In genomic region chr17:3755335-3756030, GRCh38 we compare ENCODE assay signal across 8 cellular contexts. TPM values are rescaled to one million over a fixed set of nuclear protein-coding genes. Genes with fewer than 3 reads are reported as not detected.
A peak's percentile ranks its signal among the peaks of the same experiment; 100 is the strongest.
DNase-seq lines count a peak whose midpoint lies in the region; ATAC-seq and TF ChIP-seq lines count a peak whose summit lies in the region.

No MANE protein-coding gene starts in this region.

- peak overlapping the region; percentile 58 for H3K4me3 Mint-ChIP-seq in CD4-positive, alpha-beta T cell
- H3K4me3 Mint-ChIP-seq in central memory CD8-positive, alpha-beta T cell, result peak overlapping the region; percentile 56
- H3K4me3 Mint-ChIP-seq in natural killer cell, result peak overlapping the region; percentile 53

- H3K9me3 Mint-ChIP-seq in CD4-positive, alpha-beta T cell, result no peaks in the 10 kb centered on the region
- H3K9me3 Mint-ChIP-seq in central memory CD8-positive, alpha-beta T cell, result no peaks in the 10 kb centered on the region
- H3K9me3 Mint-ChIP-seq in natural killer cell, result no peaks in the 10 kb centered on the region

- POLR2A ChIA-PET in CD4-positive, alpha-beta T cell (lab: Charles Lee), result interaction anchor here (1.0 to 1.9 kb wide), 5 partner anchors 15 to 91 kb away, joined by 3 to 7 read pairs (median 5); partner anchors contain the start of gene NCBP3

- peak overlapping the region; percentile 59 for H3K27ac ChIP-seq in CD4-positive, alpha-beta T cell (ENCODE audit: low read depth, low read length)
- peak overlapping the region; percentile 75 for H3K27ac ChIP-seq in HUES48 (ENCODE audit: low read depth, low read length)

- no peak for ATAC-seq in CD4-positive, alpha-beta T cell (ENCODE audit: poor library complexity)
- ATAC-seq in central memory CD8-positive, alpha-beta T cell (replicated peaks; ENCODE audit: extremely low read depth, poor library complexity, severe bottlenecking), result no peak
- no peak for ATAC-seq in natural killer cell

- CTCF ChIA-PET in CD4-positive, alpha-beta T cell (lab: Charles Lee), result interaction anchor here (1.9 kb wide), 1 partner anchor 17 kb away, joined by 6 read pairs; no protein-coding TSS in a partner anchor

- H3K4me1 ChIP-seq in HUES48 (ENCODE audit: control insufficient read depth, insufficient read depth, low read length), result no peaks in the 10 kb centered on the region

- peak overlapping the region; percentile 75 for H3K4me3 ChIP-seq in HUES48 (ENCODE audit: low read depth, low read length)

- peak overlapping the region; percentile 80 for H3K27ac Mint-ChIP-seq in CD4-positive, alpha-beta T cell
- peak overlapping the region; percentile 80 for H3K27ac Mint-ChIP-seq in central memory CD8-positive, alpha-beta T cell (ENCODE audit: low read depth)
- H3K27ac Mint-ChIP-seq in natural killer cell, result peak overlapping the region; percentile 71 to 83

- TF ChIP-seq CTCF in CD4-positive, alpha-beta T cell (IDR thresholded peaks at IDR 0.05), result no peak
- no peak for TF ChIP-seq CTCF in natural killer cell (IDR thresholded peaks at IDR 0.05)
- no peak for TF ChIP-seq CTCF in GM10266 (IDR thresholded peaks at IDR 0.05; ENCODE audit: control insufficient read depth, insufficient read depth, low read depth, missing control alignments)

- H3K27me3 ChIP-seq in CD4-positive, alpha-beta T cell (ENCODE audit: control insufficient read depth, insufficient read depth, low read length), result no peaks in the 10 kb centered on the region
- no peaks in the 10 kb centered on the region for H3K27me3 ChIP-seq in HUES48 (ENCODE audit: control insufficient read depth, insufficient read depth, low read length)

- peaks cover 39% of the 10 kb centered on the region for H3K4me1 Mint-ChIP-seq in CD4-positive, alpha-beta T cell (ENCODE audit: low read depth)
- H3K4me1 Mint-ChIP-seq in central memory CD8-positive, alpha-beta T cell, result peaks cover 20% of the 10 kb centered on the region
- peaks cover 7 to 30% of the 10 kb centered on the region in 2 donors for H3K4me1 Mint-ChIP-seq in natural killer cell

- H3K9ac ChIP-seq in HUES48 (ENCODE audit: low read depth, low read length), result peak overlapping the region; percentile 60

- no peaks in the 10 kb centered on the region for H3K36me3 ChIP-seq in HUES48 (ENCODE audit: control insufficient read depth, insufficient read depth, low read length)

- DNase-seq in CD4-positive, alpha-beta T cell, result no peak
- DNase-seq in central memory CD8-positive, alpha-beta T cell (ENCODE audit: low spot score in 2 of 2), result no peak
- DNase-seq in natural killer cell, result no peak
- no peak for DNase-seq in stimulated activated CD4-positive, alpha-beta T cell treated with anti-CD3 and anti-CD28 coated beads, Interleukin-4, amount 100 ng/mL, for 1 hour
- DNase-seq in GM10266 (ENCODE audit: extremely low spot score), result no peak
- DNase-seq in cerebellar nuclear complex (lab: John Stamatoyannopoulos, UW), result no peak
- DNase-seq in cerebellum (ENCODE audit: low spot score), result no peak

- H3K9me3 ChIP-seq in CD4-positive, alpha-beta T cell (ENCODE audit: control insufficient read depth, low read length), result no peaks in the 10 kb centered on the region
- H3K9me3 ChIP-seq in HUES48 (ENCODE audit: control insufficient read depth, insufficient read depth, low read length), result peaks cover 6% of the 10 kb centered on the region; the same call in 1 of the 2 replicates

- intact Hi-C loops in CD4-positive, alpha-beta T cell (cut with DNase I, micrococcal nuclease), result no loop called here
- intact Hi-C loops in natural killer cell (cut with micrococcal nuclease), result no loop called here

- H3K36me3 Mint-ChIP-seq in CD4-positive, alpha-beta T cell (ENCODE audit: low read depth), result no peaks in the 10 kb centered on the region
- H3K36me3 Mint-ChIP-seq in central memory CD8-positive, alpha-beta T cell (ENCODE audit: insufficient read depth), result peaks cover 5% of the 10 kb centered on the region
- no peaks in the 10 kb centered on the region for H3K36me3 Mint-ChIP-seq in natural killer cell

- H3K27me3 Mint-ChIP-seq in CD4-positive, alpha-beta T cell, result no peaks in the 10 kb centered on the region
- no peaks in the 10 kb centered on the region for H3K27me3 Mint-ChIP-seq in central memory CD8-positive, alpha-beta T cell
- no peaks in the 10 kb centered on the region for H3K27me3 Mint-ChIP-seq in natural killer cell (ENCODE audit: low read depth in 2 of 2)

RNA-seq across cellular contexts. Expression of gene HASPIN, which starts 31.8 kb away (rescaled TPM):
- total RNA-seq in CD4-positive, alpha-beta T cell, result under 1 TPM; 0.22 to 0.25 TPM
- total RNA-seq in natural killer cell (under 1 TPM; 0.33 to 0.79 (median 0.70) TPM), cerebellum (2.6 TPM)

RNA-seq across cellular contexts. Expression of gene ITGAE, which starts 45.5 kb away (rescaled TPM):
- total RNA-seq in CD4-positive, alpha-beta T cell, result 10 to 100 TPM; 15.8 to 18.3 TPM
- 10 to 100 TPM; 12.8 to 13.8 (median 13.8) TPM for total RNA-seq in natural killer cell
- total RNA-seq in cerebellum, result 12.1 TPM

RNA-seq across cellular contexts. Expression of gene P2RX5, which starts 59.5 kb away (rescaled TPM):
- total RNA-seq in CD4-positive, alpha-beta T cell, result 10 to 100 TPM; 14.3 to 16.0 TPM
- 10 to 100 TPM in 1 of 3 donors, 1 to 10 TPM in 2; 7.8 to 15.4 (median 9.2) TPM for total RNA-seq in natural killer cell
- total RNA-seq in cerebellum, result 3.5 TPM
